8 cellular contexts compared by ENCODE assay signal in the genomic region with DNA sequence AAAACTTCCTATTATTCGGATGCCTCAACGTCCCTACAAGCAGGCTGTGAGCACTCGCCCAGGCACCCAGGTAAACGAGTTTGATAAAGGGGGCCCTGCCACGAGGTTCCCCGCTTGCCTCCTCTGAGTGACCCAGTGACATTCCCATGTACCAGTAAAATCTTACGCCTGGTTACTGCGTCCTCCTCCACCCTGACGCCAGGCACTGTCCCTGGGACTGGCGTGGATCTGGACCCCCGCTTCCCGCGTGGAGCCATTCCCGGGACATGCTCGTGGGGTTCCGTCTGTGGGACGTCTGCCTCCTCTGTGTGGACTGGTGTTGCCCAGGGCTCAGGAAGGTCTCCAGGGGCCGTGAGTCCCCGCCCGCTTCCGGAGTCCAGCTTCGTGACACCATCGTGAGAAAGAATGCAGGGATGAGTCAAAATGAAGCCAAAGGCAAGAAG. TPM values are rescaled to one million over a fixed set of nuclear protein-coding genes. Genes with fewer than 3 reads are reported as not detected.
DNase-seq lines count a peak whose midpoint lies in the region; ATAC-seq and TF ChIP-seq lines count a peak whose summit lies in the region.

No MANE protein-coding gene starts in this region.

- peak overlapping the region in 34 of 59 donors; percentile 7 to 86 (median 54) for H3K27ac ChIP-seq in dorsolateral prefrontal cortex

- H3K9me3 ChIP-seq in mucosa of stomach (ENCODE audit: control insufficient read depth, low read length): no peaks in the 10 kb centered on the region

- TF ChIP-seq CTCF in NB4 (IDR thresholded peaks at IDR 0.05; ENCODE audit: low read depth, low read length) (no peak), dorsolateral prefrontal cortex (IDR thresholded peaks at IDR 0.05 in 54 of 56, conservative IDR thresholded peaks at IDR 0.05 in 2 of 56; ENCODE audit: low read depth in 1 of 56, partially characterized antibody in 56 of 56) (no peak), GM13976 (IDR thresholded peaks at IDR 0.05; ENCODE audit: borderline replicate concordance, control extremely low read depth, extremely low read depth, insufficient read depth, missing control alignments) (no peak)

- peak; percentile 7 for ATAC-seq in GM19324 (IDR thresholded peaks at IDR 0.05; ENCODE audit: low FRiP score, unreplicated experiment)

- DNase-seq in NB4 (ENCODE audit: low read depth) (no peak), dorsolateral prefrontal cortex (peak in 3 of 10 donors; percentile 34 to 45 (median 43)), NCI-H1694 (lab: John Stamatoyannopoulos, UW) (no peak), GM13976 (ENCODE audit: low spot score) (no peak), cortex of kidney (lab: John Stamatoyannopoulos, UW) (no peak), iPS-NIHi7 (ENCODE audit: extremely low spot score) (no peak)

- H3K36me3 ChIP-seq in mucosa of stomach (ENCODE audit: control insufficient read depth, insufficient read depth, low read length): peaks cover 9% of the 10 kb centered on the region

- H3K4me3 ChIP-seq in NB4 (ENCODE audit: low read depth, low read length): peak overlapping the region; percentile 71
- H3K4me3 ChIP-seq in dorsolateral prefrontal cortex: peak overlapping the region; percentile 52 to 100 (median 95)
- peak overlapping the region; percentile 49 for H3K4me3 ChIP-seq in mucosa of stomach (ENCODE audit: low read length)

- no peak for TF ChIP-seq POLR2A in NB4 (IDR thresholded peaks at IDR 0.05; ENCODE audit: extremely low read depth, insufficient read length)

- H3K9ac ChIP-seq in mucosa of stomach (ENCODE audit: low read length): peak overlapping the region; percentile 62

- H3K27me3 ChIP-seq in dorsolateral prefrontal cortex (no peaks in the 10 kb centered on the region), mucosa of stomach (ENCODE audit: control insufficient read depth, insufficient read depth, low read length) (no peaks in the 10 kb centered on the region)

- H3K4me1 ChIP-seq in mucosa of stomach (ENCODE audit: control insufficient read depth, insufficient read depth, low read length): peaks cover 10% of the 10 kb centered on the region

- intact Hi-C loops in dorsolateral prefrontal cortex (cut with DNase I): no loop called here

- in situ Hi-C loops in GM13976 (cut with MboI; ENCODE audit: low sequenced_read_pairs, unreplicated experiment): no loop called here

RNA-seq across cellular contexts. Expression of a gene that starts 0.4 kb away (rescaled TPM):
- total RNA-seq in dorsolateral prefrontal cortex: 10 to 100 TPM in 102 of 120 experiments, 1 to 10 TPM in 18; 7.5 to 17.7 (median 12.4) TPM

RNA-seq across cellular contexts. Expression of a gene that starts 18.6 kb away (rescaled TPM):
- 10 to 100 TPM in 4 of 120 experiments, 1 to 10 TPM in 116; 4.4 to 10.6 (median 7.8) TPM for total RNA-seq in dorsolateral prefrontal cortex

RNA-seq across cellular contexts. Expression of a gene that starts 23.9 kb away (rescaled TPM):
- total RNA-seq in dorsolateral prefrontal cortex: 1 to 10 TPM; 3.1 to 9.5 (median 6.6) TPM

RNA-seq across cellular contexts. Expression of a gene that starts 32.9 kb away (rescaled TPM):
- 10 to 100 TPM in 107 of 120 experiments, 1 to 10 TPM in 13; 7.3 to 20.7 (median 12.4) TPM for total RNA-seq in dorsolateral prefrontal cortex

RNA-seq across cellular contexts. Expression of a gene that starts 39.6 kb away (rescaled TPM):
- 10 to 100 TPM in 1 of 120 experiments, 1 to 10 TPM in 119; 1.1 to 10.3 (median 4.1) TPM for total RNA-seq in dorsolateral prefrontal cortex
